19 cellular contexts compared by ENCODE assay signal in the genomic region with DNA sequence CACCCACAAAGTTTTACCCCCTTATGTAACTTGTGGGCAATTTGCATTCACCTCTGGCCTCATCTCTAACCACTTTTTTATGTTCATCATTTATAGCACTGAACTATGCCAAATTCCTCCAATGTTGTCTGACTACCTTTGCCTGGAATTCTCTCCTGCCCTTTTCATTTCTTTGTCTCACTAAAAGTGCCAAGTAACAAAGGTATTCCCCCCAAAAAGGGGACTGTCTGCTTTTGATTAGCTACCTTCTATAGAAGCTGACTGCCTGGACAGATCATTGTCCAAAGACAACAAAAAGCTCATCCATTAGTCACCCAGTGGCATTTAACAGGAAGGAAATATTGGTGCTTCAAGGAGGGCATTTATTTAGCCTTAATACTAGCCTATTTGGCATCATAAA.
A peak's percentile ranks its signal among the peaks of the same experiment; 100 is the strongest.
DNase-seq lines count a peak whose midpoint lies in the region; ATAC-seq and TF ChIP-seq lines count a peak whose summit lies in the region.
"Had no signal": no experiment of that assay in that cellular context is flagged by ENCODE, and none has a peak within 500 bp of the region (broad histone marks: within the 10 kb centered on the region; RNA-seq: fewer than 3 reads in every experiment).

No MANE protein-coding gene starts in this region.

- intact Hi-C loops in IMR-90 (cut with micrococcal nuclease): no loop called here
- intact Hi-C loops in mammary epithelial cell (cut with micrococcal nuclease): no loop called here

- DNase-seq in AG10803 (ENCODE audit: low read depth) (peak; percentile 89), IMR-90 (peak; percentile 35), mammary epithelial cell (peak; percentile 74), lung microvascular endothelial cell (ENCODE audit: low read depth in 2 of 2) (peak; percentile 21 to 22), NOMO-1 treated with dmso at 0.1 percent for 144 hours (lab: John Stamatoyannopoulos, UW; ENCODE audit: unreplicated experiment) (no peak), globus pallidus (ENCODE audit: low spot score) (no peak), upper lobe of left lung (no peak)
- no peak for DNase-seq in activated effector memory CD4-positive, alpha-beta T cell treated with anti-CD3 and anti-CD28 coated beads, Interleukin-2, amount 50 U/mL, for 16 hours
- DNase-seq: activated CD8-positive, alpha-beta memory T cell treated with anti-CD3 and anti-CD28 coated beads for 24 hours; activated naive CD4-positive, alpha-beta T cell treated with anti-CD3 and anti-CD28 coated beads, Interleukin-2, amount 50 U/mL, for 16 hours; DMS53; KG1; NCI-H1694 treated with DMSO at 0.1 percent for 48 hours; NCI-H774; pancreas; SHP77; tibial artery had no signal

- H3K4me2 ChIP-seq in IMR-90 (ENCODE audit: low read depth, low read length) (no peak overlapping the region), mammary epithelial cell (ENCODE audit: insufficient read depth, low read depth, low read length) (peak overlapping the region; percentile 25)

- no peak overlapping the region for H3K4me3 ChIP-seq in AG10803 (ENCODE audit: low read length)
- H3K4me3 ChIP-seq in IMR-90 (ENCODE audit: insufficient read depth, low read depth, low read length): no peak overlapping the region
- no peak overlapping the region for H3K4me3 ChIP-seq in mammary epithelial cell (replicated peaks in 1 of 3; ENCODE audit: insufficient read depth in 1 of 3, low read depth in 2 of 3, low read length in 3 of 3)
- H3K4me3 ChIP-seq in upper lobe of left lung: no peak overlapping the region
- H3K4me3 ChIP-seq: GM12878, pancreas, tibial artery had no signal

- no peak overlapping the region for H3K4ac ChIP-seq in IMR-90 (ENCODE audit: low read depth, low read length)

- no peaks in the 10 kb centered on the region; the same call in 1 of the 2 replicates for H3K4me1 ChIP-seq in IMR-90 (ENCODE audit: control insufficient read depth, insufficient read depth, low read length)
- peaks cover 16% of the 10 kb centered on the region for H3K4me1 ChIP-seq in mammary epithelial cell (ENCODE audit: insufficient read depth, low read length)
- H3K4me1 ChIP-seq in upper lobe of left lung: no peaks in the 10 kb centered on the region

- H3K27me3 ChIP-seq in IMR-90 (ENCODE audit: control insufficient read depth, insufficient read depth, low read length): no peaks in the 10 kb centered on the region
- H3K27me3 ChIP-seq in mammary epithelial cell (ENCODE audit: insufficient read depth, low read length): no peaks in the 10 kb centered on the region
- no peaks in the 10 kb centered on the region for H3K27me3 ChIP-seq in upper lobe of left lung
- H3K27me3 ChIP-seq: pancreas, tibial artery had no signal

- H3K36me3 ChIP-seq in IMR-90 (ENCODE audit: control insufficient read depth, insufficient read depth, low read length) (no peaks in the 10 kb centered on the region), mammary epithelial cell (ENCODE audit: insufficient read depth, low read length) (no peaks in the 10 kb centered on the region), upper lobe of left lung (no peaks in the 10 kb centered on the region)
- H3K36me3 ChIP-seq: pancreas, tibial artery had no signal

- H3K56ac ChIP-seq in IMR-90 (ENCODE audit: extremely low read depth, insufficient read depth, low read length): no peak overlapping the region

- no peak overlapping the region for H3K18ac ChIP-seq in IMR-90 (ENCODE audit: low read depth, low read length)

- in situ Hi-C loops in IMR-90 (cut with MboI; ENCODE audit: low sequenced_read_pairs) (no loop called here), mammary epithelial cell (cut with MboI; ENCODE audit: low sequenced_read_pairs in 2 of 2) (no loop called here)

- no peak overlapping the region for H2BK5ac ChIP-seq in IMR-90 (ENCODE audit: low read depth, low read length, poor library complexity, severe bottlenecking)

- peak; percentile 40; the same call in 1 of the 2 replicates for ATAC-seq in IMR-90 (ENCODE audit: low read depth)
- no peak for ATAC-seq in upper lobe of left lung (ENCODE audit: low FRiP score in 2 of 2)
- ATAC-seq: esophagus mucosa, GM12878, pancreas had no signal

- dilution Hi-C loops in IMR-90 (cut with HindIII; ENCODE audit: low sequenced_read_pairs, unreplicated experiment): no loop called here
- dilution Hi-C loops in mammary epithelial cell (cut with HindIII; ENCODE audit: low sequenced_read_pairs): no loop called here

- no peaks in the 10 kb centered on the region for H3K9me3 ChIP-seq in IMR-90 (ENCODE audit: control insufficient read depth, insufficient read depth, low read length)
- H3K9me3 ChIP-seq in mammary epithelial cell (replicated peaks; ENCODE audit: insufficient read depth, low read length): no peaks in the 10 kb centered on the region
- no peaks in the 10 kb centered on the region for H3K9me3 ChIP-seq in upper lobe of left lung
- H3K9me3 ChIP-seq: pancreas, tibial artery had no signal

- H2AFZ ChIP-seq in IMR-90 (replicated peaks; ENCODE audit: low read length, poor library complexity) (no peak overlapping the region), mammary epithelial cell (ENCODE audit: low read depth, low read length) (no peak overlapping the region)

- no peak overlapping the region for H3K14ac ChIP-seq in IMR-90 (replicated peaks; ENCODE audit: low read depth, low read length)

- no peak for TF ChIP-seq POLR2A in IMR-90 (IDR thresholded peaks at IDR 0.05; ENCODE audit: low read depth, low read length)
- TF ChIP-seq POLR2A in upper lobe of left lung (IDR thresholded peaks at IDR 0.05): no peak

- H3K9ac ChIP-seq in IMR-90 (ENCODE audit: low read depth, low read length) (no peak overlapping the region), mammary epithelial cell (ENCODE audit: insufficient read depth, low read length) (no peak overlapping the region)

- H2BK15ac ChIP-seq in IMR-90 (ENCODE audit: low read depth, low read length): no peak overlapping the region

- no peak for TF ChIP-seq EP300 in upper lobe of left lung (IDR thresholded peaks at IDR 0.05)

- H3K23ac ChIP-seq in IMR-90 (ENCODE audit: low read depth, low read length): no peak overlapping the region

- H3K79me1 ChIP-seq in IMR-90 (ENCODE audit: low read depth in 1 of 2, low read length in 2 of 2): no peaks in the 10 kb centered on the region

- no peak overlapping the region for H2AK9ac ChIP-seq in IMR-90 (replicated peaks; ENCODE audit: low read depth, low read length, poor library complexity)

- TF ChIP-seq RAD21 in IMR-90 (IDR thresholded peaks at IDR 0.05; ENCODE audit: low read length): no peak

- POLR2A ChIA-PET in IMR-90 (lab: Charles Lee; ENCODE audit: unreplicated experiment): no interaction called here

- H3K9me1 ChIP-seq in IMR-90 (ENCODE audit: insufficient read depth, low read length): no peaks in the 10 kb centered on the region

- H4K20me1 ChIP-seq in IMR-90 (ENCODE audit: insufficient read depth, low read length): no peaks in the 10 kb centered on the region
- H4K20me1 ChIP-seq in mammary epithelial cell (ENCODE audit: insufficient read depth, low read length): no peaks in the 10 kb centered on the region

- TF ChIP-seq CTCF in AG10803 (conservative IDR thresholded peaks at IDR 0.05; ENCODE audit: low read length) (no peak), IMR-90 (conservative IDR thresholded peaks at IDR 0.05; ENCODE audit: low read depth, low read length) (no peak), mammary epithelial cell (conservative IDR thresholded peaks at IDR 0.05 in 1 of 2, IDR thresholded peaks at IDR 0.05 in 1 of 2; ENCODE audit: extremely low read depth in 1 of 2, insufficient read depth in 1 of 2, low read depth in 1 of 2, low read length in 2 of 2) (no peak), upper lobe of left lung (IDR thresholded peaks at IDR 0.05) (no peak)

- no peak overlapping the region for H3K27ac ChIP-seq in IMR-90 (ENCODE audit: insufficient read depth, low read length)
- no peak overlapping the region for H3K27ac ChIP-seq in mammary epithelial cell (ENCODE audit: insufficient read depth, low read depth, low read length)
- no peak overlapping the region for H3K27ac ChIP-seq in upper lobe of left lung
- H3K27ac ChIP-seq: pancreas, tibial artery had no signal

- no peak overlapping the region for H2BK120ac ChIP-seq in IMR-90 (ENCODE audit: low read depth, low read length)

- CTCF ChIA-PET in IMR-90 (lab: Yijun Ruan, JAX) (interaction anchor here (1.2 kb wide), 1 partner anchor 13 kb away, joined by 4 read pairs; no protein-coding TSS in a partner anchor), mammary epithelial cell (lab: Charles Lee; ENCODE audit: low non-redundant PET) (no interaction called here)

- no peak overlapping the region for H4K5ac ChIP-seq in IMR-90 (ENCODE audit: low read depth, low read length)

- no peak overlapping the region for H2AK5ac ChIP-seq in IMR-90 (ENCODE audit: low read depth, low read length)

- no peak overlapping the region for H4K91ac ChIP-seq in IMR-90 (ENCODE audit: insufficient read depth, low read depth, low read length)

- H3K79me2 ChIP-seq in mammary epithelial cell (ENCODE audit: insufficient read depth, low read length): no peaks in the 10 kb centered on the region

- no peak overlapping the region for H2BK20ac ChIP-seq in IMR-90 (ENCODE audit: low read depth, low read length)

- H4K8ac ChIP-seq in IMR-90 (ENCODE audit: low read depth in 2 of 2, low read length in 2 of 2): no peak overlapping the region

- BruUV-seq in IMR-90 (replicated peaks; lab: Mats Ljungman, UMichigan): no TSS peak
- no TSS peak for BruUV-seq in mammary epithelial cell (replicated peaks; lab: Mats Ljungman, UMichigan)

TF ChIP-seq in IMR-90, 13 proteins besides CTCF, POLR2A, EP300 and RAD21 (continues in another document):
- no peak for TF ChIP-seq RFX5 (IDR thresholded peaks at IDR 0.05; ENCODE audit: low read depth, low read length)
- TF ChIP-seq, protein P1, sequence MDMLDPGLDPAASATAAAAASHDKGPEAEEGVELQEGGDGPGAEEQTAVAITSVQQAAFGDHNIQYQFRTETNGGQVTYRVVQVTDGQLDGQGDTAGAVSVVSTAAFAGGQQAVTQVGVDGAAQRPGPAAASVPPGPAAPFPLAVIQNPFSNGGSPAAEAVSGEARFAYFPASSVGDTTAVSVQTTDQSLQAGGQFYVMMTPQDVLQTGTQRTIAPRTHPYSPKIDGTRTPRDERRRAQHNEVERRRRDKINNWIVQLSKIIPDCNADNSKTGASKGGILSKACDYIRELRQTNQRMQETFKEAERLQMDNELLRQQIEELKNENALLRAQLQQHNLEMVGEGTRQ (IDR thresholded peaks at IDR 0.05; ENCODE audit: low read depth, low read length): no peak
- no peak for TF ChIP-seq RCOR1 (IDR thresholded peaks at IDR 0.05; ENCODE audit: insufficient replicate concordance, low read length)
- no peak for TF ChIP-seq MAFK (IDR thresholded peaks at IDR 0.05; ENCODE audit: low read depth, low read length)
- TF ChIP-seq NFE2L2 (IDR thresholded peaks at IDR 0.05; ENCODE audit: low read depth, low read length): no peak
- no peak for TF ChIP-seq CEBPB (IDR thresholded peaks at IDR 0.05; ENCODE audit: low read depth, low read length)
- TF ChIP-seq MAZ (IDR thresholded peaks at IDR 0.05; ENCODE audit: borderline replicate concordance, low read depth, low read length): no peak
- no peak for TF ChIP-seq MXI1 (IDR thresholded peaks at IDR 0.05; ENCODE audit: borderline replicate concordance, low read depth, low read length)
- TF ChIP-seq BHLHE40 (IDR thresholded peaks at IDR 0.05; ENCODE audit: low read depth, low read length): no peak
- no peak for TF ChIP-seq SMC3 (IDR thresholded peaks at IDR 0.05; ENCODE audit: low read depth, low read length)

Comparison
In these comparisons a context has a peak if more than half of its experiments do, and no peak if none do; other contexts are left out.
1. DNase-seq: peak in AG10803 (single experiment), IMR-90 (single experiment), mammary epithelial cell (single experiment) and lung microvascular endothelial cell (2 of 2); none in NOMO-1 treated with dmso at 0.1 percent for 144 hours (single experiment), globus pallidus (single experiment), activated effector memory CD4-positive, alpha-beta T cell treated with anti-CD3 and anti-CD28 coated beads, Interleukin-2, amount 50 U/mL, for 16 hours (single experiment) and upper lobe of left lung (0 of 2).